ENCODE assay signal across 1 cellular context in the genomic region with DNA sequence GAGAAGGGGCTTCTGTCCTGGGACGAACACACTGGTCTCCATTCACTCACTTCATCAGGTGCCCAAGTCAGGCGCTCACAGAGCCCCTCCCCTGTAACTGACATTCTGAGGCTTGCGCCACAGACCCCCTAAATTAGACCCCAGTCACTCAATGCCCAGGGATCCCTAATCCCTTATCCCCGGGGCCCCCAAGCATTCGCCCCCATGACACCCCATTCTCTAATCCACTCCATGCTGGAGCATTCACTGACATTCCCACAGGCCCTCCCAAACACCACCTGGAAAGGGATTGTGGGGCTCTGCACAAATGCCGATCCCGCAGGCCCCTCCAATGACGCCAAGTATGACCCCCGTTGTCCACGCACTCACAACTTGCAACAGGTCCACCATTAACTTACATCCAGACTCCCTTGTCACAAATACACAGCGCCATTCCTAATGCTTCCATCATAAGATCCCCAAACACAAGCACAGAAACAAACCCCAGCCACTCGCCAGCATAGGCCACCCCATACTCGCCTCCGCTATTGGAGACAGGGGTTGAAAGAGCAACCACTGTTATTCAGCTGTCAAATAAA.
A peak's percentile ranks its signal among the peaks of the same experiment; 100 is the strongest.
TF ChIP-seq lines count a peak whose summit lies in the region.

No MANE protein-coding gene starts in this region.

TF ChIP-seq in HepG2, 621 proteins besides CTCF, POLR2A, EP300 and RAD21:
- TF ChIP-seq RXRA (CRISPR knock-in tag; IDR thresholded peaks at IDR 0.05) (no peak), RBAK (CRISPR knock-in tag; IDR thresholded peaks at IDR 0.05) (no peak), ETV6 (CRISPR knock-in tag; conservative IDR thresholded peaks at IDR 0.05) (no peak), KMT2A (CRISPR knock-in tag; IDR thresholded peaks at IDR 0.05) (no peak), MAFF (IDR thresholded peaks at IDR 0.05; ENCODE audit: low read depth, low read length) (no peak), HNRNPK (IDR thresholded peaks at IDR 0.05; ENCODE audit: low read depth, low read length, poor library complexity, severe bottlenecking) (peak; percentile 67), ZNF773 (CRISPR knock-in tag; IDR thresholded peaks at IDR 0.05; ENCODE audit: borderline replicate concordance) (no peak), MEF2D (CRISPR knock-in tag; IDR thresholded peaks at IDR 0.05) (no peak), SMARCC2 (IDR thresholded peaks at IDR 0.05) (no peak), HOXD1 (CRISPR knock-in tag; IDR thresholded peaks at IDR 0.05) (no peak), ZNF781 (CRISPR knock-in tag; IDR thresholded peaks at IDR 0.05; ENCODE audit: borderline replicate concordance, not compliant biosample characterization) (no peak), ZSCAN22 (CRISPR knock-in tag; IDR thresholded peaks at IDR 0.05) (no peak), MTF1 (CRISPR knock-in tag; IDR thresholded peaks at IDR 0.05) (no peak)
- TF ChIP-seq, protein P1, sequence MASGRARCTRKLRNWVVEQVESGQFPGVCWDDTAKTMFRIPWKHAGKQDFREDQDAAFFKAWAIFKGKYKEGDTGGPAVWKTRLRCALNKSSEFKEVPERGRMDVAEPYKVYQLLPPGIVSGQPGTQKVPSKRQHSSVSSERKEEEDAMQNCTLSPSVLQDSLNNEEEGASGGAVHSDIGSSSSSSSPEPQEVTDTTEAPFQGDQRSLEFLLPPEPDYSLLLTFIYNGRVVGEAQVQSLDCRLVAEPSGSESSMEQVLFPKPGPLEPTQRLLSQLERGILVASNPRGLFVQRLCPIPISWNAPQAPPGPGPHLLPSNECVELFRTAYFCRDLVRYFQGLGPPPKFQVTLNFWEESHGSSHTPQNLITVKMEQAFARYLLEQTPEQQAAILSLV (CRISPR knock-in tag; IDR thresholded peaks at IDR 0.05; ENCODE audit: borderline replicate concordance) = no peak
- TF ChIP-seq, protein P2, sequence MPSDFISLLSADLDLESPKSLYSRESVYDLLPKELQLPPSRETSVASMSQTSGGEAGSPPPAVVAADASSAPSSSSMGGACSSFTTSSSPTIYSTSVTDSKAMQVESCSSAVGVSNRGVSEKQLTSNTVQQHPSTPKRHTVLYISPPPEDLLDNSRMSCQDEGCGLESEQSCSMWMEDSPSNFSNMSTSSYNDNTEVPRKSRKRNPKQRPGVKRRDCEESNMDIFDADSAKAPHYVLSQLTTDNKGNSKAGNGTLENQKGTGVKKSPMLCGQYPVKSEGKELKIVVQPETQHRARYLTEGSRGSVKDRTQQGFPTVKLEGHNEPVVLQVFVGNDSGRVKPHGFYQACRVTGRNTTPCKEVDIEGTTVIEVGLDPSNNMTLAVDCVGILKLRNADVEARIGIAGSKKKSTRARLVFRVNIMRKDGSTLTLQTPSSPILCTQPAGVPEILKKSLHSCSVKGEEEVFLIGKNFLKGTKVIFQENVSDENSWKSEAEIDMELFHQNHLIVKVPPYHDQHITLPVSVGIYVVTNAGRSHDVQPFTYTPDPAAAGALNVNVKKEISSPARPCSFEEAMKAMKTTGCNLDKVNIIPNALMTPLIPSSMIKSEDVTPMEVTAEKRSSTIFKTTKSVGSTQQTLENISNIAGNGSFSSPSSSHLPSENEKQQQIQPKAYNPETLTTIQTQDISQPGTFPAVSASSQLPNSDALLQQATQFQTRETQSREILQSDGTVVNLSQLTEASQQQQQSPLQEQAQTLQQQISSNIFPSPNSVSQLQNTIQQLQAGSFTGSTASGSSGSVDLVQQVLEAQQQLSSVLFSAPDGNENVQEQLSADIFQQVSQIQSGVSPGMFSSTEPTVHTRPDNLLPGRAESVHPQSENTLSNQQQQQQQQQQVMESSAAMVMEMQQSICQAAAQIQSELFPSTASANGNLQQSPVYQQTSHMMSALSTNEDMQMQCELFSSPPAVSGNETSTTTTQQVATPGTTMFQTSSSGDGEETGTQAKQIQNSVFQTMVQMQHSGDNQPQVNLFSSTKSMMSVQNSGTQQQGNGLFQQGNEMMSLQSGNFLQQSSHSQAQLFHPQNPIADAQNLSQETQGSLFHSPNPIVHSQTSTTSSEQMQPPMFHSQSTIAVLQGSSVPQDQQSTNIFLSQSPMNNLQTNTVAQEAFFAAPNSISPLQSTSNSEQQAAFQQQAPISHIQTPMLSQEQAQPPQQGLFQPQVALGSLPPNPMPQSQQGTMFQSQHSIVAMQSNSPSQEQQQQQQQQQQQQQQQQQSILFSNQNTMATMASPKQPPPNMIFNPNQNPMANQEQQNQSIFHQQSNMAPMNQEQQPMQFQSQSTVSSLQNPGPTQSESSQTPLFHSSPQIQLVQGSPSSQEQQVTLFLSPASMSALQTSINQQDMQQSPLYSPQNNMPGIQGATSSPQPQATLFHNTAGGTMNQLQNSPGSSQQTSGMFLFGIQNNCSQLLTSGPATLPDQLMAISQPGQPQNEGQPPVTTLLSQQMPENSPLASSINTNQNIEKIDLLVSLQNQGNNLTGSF (CRISPR knock-in tag; IDR thresholded peaks at IDR 0.05) = 0 out of 2 replicates have a peak, but pooled peaks have one; percentile 3
- TF ChIP-seq, protein P3, sequence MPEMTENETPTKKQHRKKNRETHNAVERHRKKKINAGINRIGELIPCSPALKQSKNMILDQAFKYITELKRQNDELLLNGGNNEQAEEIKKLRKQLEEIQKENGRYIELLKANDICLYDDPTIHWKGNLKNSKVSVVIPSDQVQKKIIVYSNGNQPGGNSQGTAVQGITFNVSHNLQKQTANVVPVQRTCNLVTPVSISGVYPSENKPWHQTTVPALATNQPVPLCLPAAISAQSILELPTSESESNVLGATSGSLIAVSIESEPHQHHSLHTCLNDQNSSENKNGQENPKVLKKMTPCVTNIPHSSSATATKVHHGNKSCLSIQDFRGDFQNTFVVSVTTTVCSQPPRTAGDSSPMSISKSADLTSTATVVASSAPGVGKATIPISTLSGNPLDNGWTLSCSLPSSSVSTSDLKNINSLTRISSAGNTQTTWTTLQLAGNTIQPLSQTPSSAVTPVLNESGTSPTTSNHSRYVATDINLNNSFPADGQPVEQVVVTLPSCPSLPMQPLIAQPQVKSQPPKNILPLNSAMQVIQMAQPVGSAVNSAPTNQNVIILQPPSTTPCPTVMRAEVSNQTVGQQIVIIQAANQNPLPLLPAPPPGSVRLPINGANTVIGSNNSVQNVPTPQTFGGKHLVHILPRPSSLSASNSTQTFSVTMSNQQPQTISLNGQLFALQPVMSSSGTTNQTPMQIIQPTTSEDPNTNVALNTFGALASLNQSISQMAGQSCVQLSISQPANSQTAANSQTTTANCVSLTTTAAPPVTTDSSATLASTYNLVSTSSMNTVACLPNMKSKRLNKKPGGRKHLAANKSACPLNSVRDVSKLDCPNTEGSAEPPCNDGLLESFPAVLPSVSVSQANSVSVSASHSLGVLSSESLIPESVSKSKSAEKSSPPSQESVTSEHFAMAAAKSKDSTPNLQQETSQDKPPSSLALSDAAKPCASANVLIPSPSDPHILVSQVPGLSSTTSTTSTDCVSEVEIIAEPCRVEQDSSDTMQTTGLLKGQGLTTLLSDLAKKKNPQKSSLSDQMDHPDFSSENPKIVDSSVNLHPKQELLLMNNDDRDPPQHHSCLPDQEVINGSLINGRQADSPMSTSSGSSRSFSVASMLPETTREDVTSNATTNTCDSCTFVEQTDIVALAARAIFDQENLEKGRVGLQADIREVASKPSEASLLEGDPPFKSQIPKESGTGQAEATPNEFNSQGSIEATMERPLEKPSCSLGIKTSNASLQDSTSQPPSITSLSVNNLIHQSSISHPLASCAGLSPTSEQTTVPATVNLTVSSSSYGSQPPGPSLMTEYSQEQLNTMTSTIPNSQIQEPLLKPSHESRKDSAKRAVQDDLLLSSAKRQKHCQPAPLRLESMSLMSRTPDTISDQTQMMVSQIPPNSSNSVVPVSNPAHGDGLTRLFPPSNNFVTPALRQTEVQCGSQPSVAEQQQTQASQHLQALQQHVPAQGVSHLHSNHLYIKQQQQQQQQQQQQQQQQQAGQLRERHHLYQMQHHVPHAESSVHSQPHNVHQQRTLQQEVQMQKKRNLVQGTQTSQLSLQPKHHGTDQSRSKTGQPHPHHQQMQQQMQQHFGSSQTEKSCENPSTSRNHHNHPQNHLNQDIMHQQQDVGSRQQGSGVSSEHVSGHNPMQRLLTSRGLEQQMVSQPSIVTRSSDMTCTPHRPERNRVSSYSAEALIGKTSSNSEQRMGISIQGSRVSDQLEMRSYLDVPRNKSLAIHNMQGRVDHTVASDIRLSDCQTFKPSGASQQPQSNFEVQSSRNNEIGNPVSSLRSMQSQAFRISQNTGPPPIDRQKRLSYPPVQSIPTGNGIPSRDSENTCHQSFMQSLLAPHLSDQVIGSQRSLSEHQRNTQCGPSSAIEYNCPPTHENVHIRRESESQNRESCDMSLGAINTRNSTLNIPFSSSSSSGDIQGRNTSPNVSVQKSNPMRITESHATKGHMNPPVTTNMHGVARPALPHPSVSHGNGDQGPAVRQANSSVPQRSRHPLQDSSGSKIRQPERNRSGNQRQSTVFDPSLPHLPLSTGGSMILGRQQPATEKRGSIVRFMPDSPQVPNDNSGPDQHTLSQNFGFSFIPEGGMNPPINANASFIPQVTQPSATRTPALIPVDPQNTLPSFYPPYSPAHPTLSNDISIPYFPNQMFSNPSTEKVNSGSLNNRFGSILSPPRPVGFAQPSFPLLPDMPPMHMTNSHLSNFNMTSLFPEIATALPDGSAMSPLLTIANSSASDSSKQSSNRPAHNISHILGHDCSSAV (CRISPR knock-in tag; IDR thresholded peaks at IDR 0.05; ENCODE audit: borderline replicate concordance) = no peak
- TF ChIP-seq, protein P4, sequence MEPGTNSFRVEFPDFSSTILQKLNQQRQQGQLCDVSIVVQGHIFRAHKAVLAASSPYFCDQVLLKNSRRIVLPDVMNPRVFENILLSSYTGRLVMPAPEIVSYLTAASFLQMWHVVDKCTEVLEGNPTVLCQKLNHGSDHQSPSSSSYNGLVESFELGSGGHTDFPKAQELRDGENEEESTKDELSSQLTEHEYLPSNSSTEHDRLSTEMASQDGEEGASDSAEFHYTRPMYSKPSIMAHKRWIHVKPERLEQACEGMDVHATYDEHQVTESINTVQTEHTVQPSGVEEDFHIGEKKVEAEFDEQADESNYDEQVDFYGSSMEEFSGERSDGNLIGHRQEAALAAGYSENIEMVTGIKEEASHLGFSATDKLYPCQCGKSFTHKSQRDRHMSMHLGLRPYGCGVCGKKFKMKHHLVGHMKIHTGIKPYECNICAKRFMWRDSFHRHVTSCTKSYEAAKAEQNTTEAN (CRISPR knock-in tag; conservative IDR thresholded peaks at IDR 0.05) = no peak
TF ChIP-seq in HepG2: peak in this region for 2.
